ENCODE assay signal across 24 cellular contexts in genomic region chrY:20929691-20930342, GRCh38.
"Had no signal": no experiment of that assay in that cellular context is flagged by ENCODE, and none has a peak within 500 bp of the region (broad histone marks: within the 10 kb centered on the region; RNA-seq: fewer than 3 reads in every experiment).

No MANE protein-coding gene starts in this region.

- H2AFZ ChIP-seq: hepatocyte, neural progenitor cell, parathyroid adenoma had no signal

- H3K4me3 ChIP-seq: dorsolateral prefrontal cortex, hepatocyte, left ventricle myocardium inferior, lung, neural progenitor cell, testis, tibial nerve, upper lobe of right lung, vagina had no signal

- H3K36me3 ChIP-seq: left ventricle myocardium inferior, neural progenitor cell, tibial nerve, upper lobe of right lung, vagina had no signal

- H3K36me3 Mint-ChIP-seq: natural killer cell treated with Interleukin-12 subunit alpha and Interleukin-12 subunit beta and Interleukin-15 and Interleukin-18, amount 100 ng/mL, for 72 hours; neural progenitor cell had no signal

- H3K27me3 ChIP-seq: hepatocyte, neural progenitor cell, testis, tibial nerve, upper lobe of right lung, vagina had no signal

- H3K27ac ChIP-seq: dorsolateral prefrontal cortex, hepatocyte, left ventricle myocardium inferior, neural progenitor cell, parathyroid adenoma, testis, tibial nerve, upper lobe of right lung, vagina had no signal

- H3K4me1 ChIP-seq: left ventricle myocardium inferior, neural progenitor cell, parathyroid adenoma, testis, tibial nerve, upper lobe of right lung, vagina had no signal

- H3K79me2 ChIP-seq: hepatocyte, parathyroid adenoma had no signal

- H3K27me3 Mint-ChIP-seq: natural killer cell treated with Interleukin-12 subunit alpha and Interleukin-12 subunit beta and Interleukin-15 and Interleukin-18, amount 100 ng/mL, for 72 hours; stimulated activated naive B cell treated with anti-CD40 and anti-IgM and Interleukin-4, amounts not matched to agents 10 μg/mL and 1 μg/mL and 100 μg/mL, for 72 hours; stimulated activated naive CD8-positive, alpha-beta T cell treated with anti-CD3 and anti-CD28 coated beads, Interleukin-15, amount 100 ng/mL, for 72 hours had no signal

- H3K4me1 Mint-ChIP-seq: neural progenitor cell; stimulated activated naive B cell treated with anti-CD40 and anti-IgM and Interleukin-4, amounts not matched to agents 10 μg/mL and 1 μg/mL and 100 μg/mL, for 72 hours had no signal

- H3K9me3 Mint-ChIP-seq: natural killer cell treated with Interleukin-12 subunit alpha and Interleukin-12 subunit beta and Interleukin-15 and Interleukin-18, amount 100 ng/mL, for 72 hours; neural progenitor cell had no signal

- H3K27ac Mint-ChIP-seq: natural killer cell treated with Interleukin-12 subunit alpha and Interleukin-12 subunit beta and Interleukin-15 and Interleukin-18, amount 100 ng/mL, for 72 hours; neural progenitor cell; stimulated activated naive B cell treated with anti-CD40 and anti-IgM and Interleukin-4, amounts not matched to agents 10 μg/mL and 1 μg/mL and 100 μg/mL, for 72 hours; stimulated activated naive CD8-positive, alpha-beta T cell treated with anti-CD3 and anti-CD28 coated beads, Interleukin-15, amount 100 ng/mL, for 72 hours had no signal

- ATAC-seq: natural killer cell treated with Interleukin-12 subunit alpha and Interleukin-12 subunit beta and Interleukin-15 and Interleukin-18, amount 100 ng/mL, for 72 hours; sciatic nerve; stimulated activated naive B cell treated with anti-CD40 and anti-IgM and Interleukin-4, amounts not matched to agents 10 μg/mL and 1 μg/mL and 100 μg/mL, for 72 hours; stimulated activated naive CD8-positive, alpha-beta T cell treated with anti-CD3 and anti-CD28 coated beads, Interleukin-15, amount 100 ng/mL, for 72 hours; upper lobe of right lung had no signal

- H3K4me2 ChIP-seq: hepatocyte, neural progenitor cell had no signal

- H3K4me3 Mint-ChIP-seq: natural killer cell treated with Interleukin-12 subunit alpha and Interleukin-12 subunit beta and Interleukin-15 and Interleukin-18, amount 100 ng/mL, for 72 hours; neural progenitor cell; stimulated activated naive B cell treated with anti-CD40 and anti-IgM and Interleukin-4, amounts not matched to agents 10 μg/mL and 1 μg/mL and 100 μg/mL, for 72 hours; stimulated activated naive CD8-positive, alpha-beta T cell treated with anti-CD3 and anti-CD28 coated beads, Interleukin-15, amount 100 ng/mL, for 72 hours had no signal

- H3K9me3 ChIP-seq: testis, upper lobe of right lung, vagina had no signal

- DNase-seq: cortex of kidney; dorsolateral prefrontal cortex; effector CD8-positive, alpha-beta T cell; foreskin melanocyte; head of caudate nucleus; islet precursor cell; left ventricle myocardium inferior; mesenchymal stem cell; midbrain; nucleus accumbens; stimulated activated CD4-positive, alpha-beta T cell treated with anti-CD3 and anti-CD28 coated beads, Interleukin-2, amount 100 ng/mL, for 24 hours; stimulated activated CD4-positive, alpha-beta T cell treated with anti-CD3 and anti-CD28 coated beads, Interleukin-4, amount 100 ng/mL, for 4 hours; stimulated activated naive B cell treated with anti-CD40 and anti-IgM and Interleukin-4, amounts not matched to agents 10 μg/mL and 1 μg/mL and 100 μg/mL, for 72 hours; stimulated activated naive CD8-positive, alpha-beta T cell treated with anti-CD3 and anti-CD28 coated beads, Interleukin-15, amount 100 ng/mL, for 72 hours; testis; upper lobe of right lung had no signal
